In the genomic region with DNA sequence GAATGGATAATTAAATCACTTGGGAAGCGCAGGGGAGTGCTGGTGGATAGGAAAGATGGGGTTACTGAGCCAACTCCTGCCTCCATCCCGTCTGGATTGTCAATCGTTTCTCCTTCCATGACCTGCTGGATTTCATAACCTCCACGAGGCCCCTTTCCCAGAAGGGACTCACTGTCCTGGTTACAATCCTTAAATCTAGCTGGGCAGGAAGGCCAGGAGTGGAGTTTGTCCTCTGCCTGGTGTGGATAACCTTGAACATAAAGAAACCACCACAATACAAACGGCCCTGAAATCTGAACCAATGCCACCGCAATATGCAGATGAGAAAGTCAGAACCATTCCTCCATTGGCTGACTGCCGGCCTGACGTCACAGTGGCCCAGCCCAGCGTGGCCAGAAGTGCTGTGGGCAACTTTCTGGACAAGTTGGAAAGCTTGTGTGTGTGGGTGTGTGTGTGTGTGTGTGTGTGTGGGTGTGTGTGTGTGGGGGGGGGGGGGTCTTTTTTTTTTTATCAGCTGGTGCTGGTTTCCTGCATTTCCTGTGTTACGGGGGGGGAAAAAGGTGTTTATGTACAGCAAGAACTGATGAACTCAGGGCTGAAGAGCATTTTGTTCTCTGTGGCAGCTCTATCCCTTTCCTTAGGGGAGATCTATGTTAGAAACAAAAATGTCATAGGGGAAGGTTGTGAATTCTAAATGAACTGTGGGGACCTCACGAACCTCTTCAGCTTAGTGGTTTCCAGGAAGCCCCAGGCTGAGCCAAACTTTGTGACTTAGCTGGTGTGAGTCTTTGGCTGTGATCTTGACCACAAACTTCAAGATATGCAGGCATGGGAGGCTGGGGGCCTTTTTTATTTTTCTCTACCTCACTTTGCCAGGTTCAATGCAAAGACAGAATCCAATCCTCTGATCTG, we compare ENCODE assay signal across 8 cellular contexts.
A peak's percentile ranks its signal among the peaks of the same experiment; 100 is the strongest.
DNase-seq lines count a peak whose midpoint lies in the region; FAIRE-seq and TF ChIP-seq lines count a peak whose summit lies in the region.

No MANE protein-coding gene starts in this region.

- peaks cover 7 to 18% (median 11%) of the 10 kb centered on the region in 3 donors for H3K27me3 Mint-ChIP-seq in immature natural killer cell (ENCODE audit: low read depth in 3 of 3)

- H3K4me3 Mint-ChIP-seq in immature natural killer cell = peak overlapping the region; percentile 66 to 81 (median 72)

- TF ChIP-seq CTCF in WI38 (IDR thresholded peaks at IDR 0.05; ENCODE audit: low read depth, low read length) = no peak
- TF ChIP-seq CTCF in bronchial epithelial cell (IDR thresholded peaks at IDR 0.05; ENCODE audit: insufficient read depth, low read length, severe bottlenecking) = no peak

- peak overlapping the region; percentile 74 to 92 (median 80) for H3K27ac Mint-ChIP-seq in immature natural killer cell

- no peaks in the 10 kb centered on the region for H3K27me3 ChIP-seq in bronchial epithelial cell (ENCODE audit: control insufficient read depth, insufficient read depth, low read length)

- FAIRE-seq in bronchial epithelial cell (lab: Jason Lieb, UNC) = no peak

- no peaks in the 10 kb centered on the region for H3K36me3 Mint-ChIP-seq in immature natural killer cell

- peaks cover 30 to 32% of the 10 kb centered on the region in 2 donors for H3K4me1 Mint-ChIP-seq in immature natural killer cell

- peak overlapping the region; percentile 29 for H3K4me3 ChIP-seq in WI38 (ENCODE audit: low read depth, low read length)
- no peak overlapping the region for H3K4me3 ChIP-seq in bronchial epithelial cell (ENCODE audit: low read depth, low read length)
- H3K4me3 ChIP-seq in skin epidermis = peak overlapping the region in 1 of 7 experiments; percentile 9

- H3K27ac ChIP-seq in skin epidermis = peak overlapping the region in 17 of 21 experiments; percentile 18 to 87 (median 72)

- H3K9me3 Mint-ChIP-seq in immature natural killer cell = no peaks in the 10 kb centered on the region

- DNase-seq in D341Med (ENCODE audit: low spot score) (peak; percentile 76), HCEC 1CT (peak; percentile 92), NCI-H187 (lab: John Stamatoyannopoulos, UW) (peak; percentile 50 to 58), bronchial epithelial cell (ENCODE audit: low read depth) (peak; percentile 74), immature natural killer cell (peak; percentile 83 to 87 (median 83)), OCI-M2 (lab: John Stamatoyannopoulos, UW; ENCODE audit: unreplicated experiment) (no peak)

- H3K36me3 ChIP-seq in bronchial epithelial cell (ENCODE audit: control insufficient read depth, insufficient read depth, low read length) = no peaks in the 10 kb centered on the region
